Comparison of ENCODE assay signal across 3 cellular contexts in the genomic region with DNA sequence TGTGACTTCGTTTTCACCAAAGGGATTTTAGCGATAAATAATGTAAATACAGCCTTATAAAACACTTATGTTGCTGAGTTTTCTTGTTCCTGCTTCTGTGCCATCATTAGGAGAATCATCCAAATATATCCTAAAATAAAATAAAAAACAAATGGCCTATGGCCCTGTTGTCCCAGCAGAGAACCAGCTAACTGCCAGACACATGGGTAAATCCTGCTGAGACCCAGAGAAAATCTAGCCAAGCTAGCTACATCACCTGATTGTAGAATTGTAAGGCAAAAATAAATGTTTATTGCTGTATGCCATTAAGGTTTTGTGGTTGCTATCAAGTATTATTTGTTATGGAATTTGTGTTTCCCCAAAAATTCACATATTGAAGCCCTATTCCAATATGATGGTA.
"Had no signal": no experiment of that assay in that cellular context is flagged by ENCODE, and none has a peak within 500 bp of the region (broad histone marks: within the 10 kb centered on the region; RNA-seq: fewer than 3 reads in every experiment).

No MANE protein-coding gene starts in this region.

- DNase-seq: GDM1, GF-D8 had no signal

- ATAC-seq: GM12878 had no signal
